ENCODE assay signal across 36 cellular contexts in genomic region chr21:15039607-15040299, GRCh38.
"Had no signal": no experiment of that assay in that cellular context is flagged by ENCODE, and none has a peak within 500 bp of the region (broad histone marks: within the 10 kb centered on the region; RNA-seq: fewer than 3 reads in every experiment).

No MANE protein-coding gene starts in this region.

- H3K4me3 ChIP-seq: adrenal gland, body of pancreas, breast epithelium had no signal

- H3K9me3 ChIP-seq: adrenal gland, body of pancreas, breast epithelium had no signal

- FAIRE-seq: astrocyte, colon, TTC549 had no signal

- DNase-seq: activated B cell treated with CpG ODN at 0.5 μM for 24 hours; activated CD4-positive, alpha-beta memory T cell treated with anti-CD3 and anti-CD28 coated beads for 36 hours; activated CD4-positive, alpha-beta T cell treated with anti-CD3 and anti-CD28 coated beads for 4 hours; activated CD4-positive, alpha-beta T cell treated with anti-CD3 and anti-CD28 coated beads, Interleukin-2, amount 10 ng/mL, durations not matched to agents 24 days and 14 days; activated CD4-positive, alpha-beta T cell treated with anti-CD3 and anti-CD28 coated beads, Interleukin-2, amount 50 U/mL, for 1 hour; activated CD4-positive, alpha-beta T cell treated with anti-CD3 and anti-CD28 coated beads, Interleukin-2, amount 50 U/mL, for 4 hours; activated CD4-positive, CD25-positive, alpha-beta regulatory T cell treated with anti-CD3 and anti-CD28 coated beads, Interleukin-2, amount 50 U/mL, for 72 hours; activated CD8-positive, alpha-beta memory T cell treated with anti-CD3 and anti-CD28 coated beads, Interleukin-2, amount 50 U/mL, for 4 hours; activated CD8-positive, alpha-beta T cell treated with anti-CD3 and anti-CD28 coated beads for 36 hours; activated effector memory CD4-positive, alpha-beta T cell treated with anti-CD3 and anti-CD28 coated beads, Interleukin-2, amount 50 U/mL, for 16 hours; activated gamma-delta T cell treated with Interleukin-2 at 50 U/mL for 16 hours; activated naive CD4-positive, alpha-beta T cell; activated naive CD4-positive, alpha-beta T cell treated with anti-CD3 and anti-CD28 coated beads for 36 hours; activated naive CD8-positive, alpha-beta T cell treated with anti-CD3 and anti-CD28 coated beads for 36 hours; activated T-cell treated with anti-CD3 and anti-CD28 coated beads for 4 hours; activated T-cell treated with anti-CD3 and anti-CD28 coated beads, Interleukin-2, amount 50 U/mL, for 1 hour; activated T-cell treated with anti-CD3 and anti-CD28 coated beads, Interleukin-2, amount 50 U/mL, for 4 hours; activated T-cell treated with anti-CD3 and anti-CD28 coated beads, Interleukin-2, amount 50 U/mL, for 72 hours; adrenal gland; amniotic stem cell; aorta; body of pancreas; brain microvascular endothelial cell; central memory CD4-positive, alpha-beta T cell; T-helper 2 cell; T-helper 9 cell had no signal

- H3K36me3 ChIP-seq: adrenal gland, breast epithelium had no signal

- H3K27ac ChIP-seq: adrenal gland, body of pancreas, brain microvascular endothelial cell, breast epithelium, VCaP had no signal

- H3K27ac Mint-ChIP-seq: activated B cell treated with CpG ODN at 0.5 μM for 24 hours; activated CD4-positive, alpha-beta memory T cell treated with anti-CD3 and anti-CD28 coated beads for 36 hours; activated CD4-positive, alpha-beta T cell treated with anti-CD3 and anti-CD28 coated beads, Interleukin-2, amount 10 ng/mL, durations not matched to agents 24 days and 14 days; activated CD8-positive, alpha-beta T cell treated with anti-CD3 and anti-CD28 coated beads for 36 hours; activated naive CD4-positive, alpha-beta T cell treated with anti-CD3 and anti-CD28 coated beads for 36 hours; activated naive CD4-positive, alpha-beta T cell treated with anti-CD3 and anti-CD28 coated beads, Interleukin-2, amount 50 U/mL, for 72 hours; activated naive CD8-positive, alpha-beta T cell treated with anti-CD3 and anti-CD28 coated beads for 36 hours; activated T-cell treated with anti-CD3 and anti-CD28 coated beads, Interleukin-2, amount 50 U/mL, for 72 hours; activated T-helper 1 cell treated with anti-CD3 and anti-CD28 coated beads, Interleukin-12 subunit alpha, Interleukin-12 subunit beta, Interleukin-2, Interleukin-4 antibody, amounts not matched to agents 30 ng/mL and 10 ng/mL and 1 ng/mL, durations not matched to agents 14 hours and 24 hours and 36 hours; activated T-helper 17 cell treated with anti-CD3 and anti-CD28 coated beads, Interleukin-2, amount 50 U/mL, for 72 hours; T-helper 1 cell treated with Interleukin-12 subunit alpha and Interleukin-12 subunit beta and Interleukin-4 antibody, amounts not matched to agents 30 μg/mL and 1 μg/mL, for 36 hours; T-helper 2 cell treated with Interferon-gamma antibody and Interleukin-4, amounts not matched to agents 5 μg/mL and 100 μg/mL, for 36 hours had no signal

- H3K4me3 Mint-ChIP-seq: activated B cell treated with CpG ODN at 0.5 μM for 24 hours; activated CD4-positive, alpha-beta memory T cell treated with anti-CD3 and anti-CD28 coated beads for 36 hours; activated CD4-positive, alpha-beta T cell treated with anti-CD3 and anti-CD28 coated beads, Interleukin-2, amount 10 ng/mL, durations not matched to agents 24 days and 14 days; activated CD8-positive, alpha-beta T cell treated with anti-CD3 and anti-CD28 coated beads for 36 hours; activated naive CD4-positive, alpha-beta T cell treated with anti-CD3 and anti-CD28 coated beads for 36 hours; activated naive CD8-positive, alpha-beta T cell treated with anti-CD3 and anti-CD28 coated beads for 36 hours; activated T-cell treated with anti-CD3 and anti-CD28 coated beads, Interleukin-2, amount 50 U/mL, for 4 hours; activated T-cell treated with anti-CD3 and anti-CD28 coated beads, Interleukin-2, amount 50 U/mL, for 72 hours; activated T-helper 1 cell treated with anti-CD3 and anti-CD28 coated beads, Interleukin-12 subunit alpha, Interleukin-12 subunit beta, Interleukin-2, Interleukin-4 antibody, amounts not matched to agents 30 ng/mL and 10 ng/mL and 1 ng/mL, durations not matched to agents 14 hours and 24 hours and 36 hours; activated T-helper 17 cell treated with anti-CD3 and anti-CD28 coated beads, Interleukin-2, amount 50 U/mL, for 72 hours; T-helper 1 cell treated with Interleukin-12 subunit alpha and Interleukin-12 subunit beta and Interleukin-4 antibody, amounts not matched to agents 30 μg/mL and 1 μg/mL, for 36 hours; T-helper 2 cell treated with Interferon-gamma antibody and Interleukin-4, amounts not matched to agents 5 μg/mL and 100 μg/mL, for 36 hours had no signal

- ATAC-seq: activated CD8-positive, alpha-beta T cell treated with anti-CD3 and anti-CD28 coated beads for 36 hours; activated naive CD4-positive, alpha-beta T cell treated with anti-CD3 and anti-CD28 coated beads, Interleukin-2, amount 50 U/mL, for 72 hours; activated T-cell treated with anti-CD3 and anti-CD28 coated beads, Interleukin-2, amount 50 U/mL, for 4 hours; activated T-cell treated with anti-CD3 and anti-CD28 coated beads, Interleukin-2, amount 50 U/mL, for 72 hours; activated T-helper 17 cell treated with anti-CD3 and anti-CD28 coated beads, Interleukin-2, amount 50 U/mL, for 72 hours; body of pancreas had no signal

- H3K4me1 ChIP-seq: breast epithelium had no signal

- H3K27me3 ChIP-seq: adrenal gland, body of pancreas, brain microvascular endothelial cell, breast epithelium had no signal

- H3K9me3 Mint-ChIP-seq: activated CD4-positive, alpha-beta memory T cell treated with anti-CD3 and anti-CD28 coated beads for 36 hours; activated CD4-positive, alpha-beta T cell treated with anti-CD3 and anti-CD28 coated beads, Interleukin-2, amount 10 ng/mL, durations not matched to agents 24 days and 14 days; activated T-helper 1 cell treated with anti-CD3 and anti-CD28 coated beads, Interleukin-12 subunit alpha, Interleukin-12 subunit beta, Interleukin-2, Interleukin-4 antibody, amounts not matched to agents 30 ng/mL and 10 ng/mL and 1 ng/mL, durations not matched to agents 14 hours and 24 hours and 36 hours; activated T-helper 17 cell treated with anti-CD3 and anti-CD28 coated beads, Interleukin-2, amount 50 U/mL, for 72 hours had no signal

- H3K4me1 Mint-ChIP-seq: activated T-helper 17 cell treated with anti-CD3 and anti-CD28 coated beads, Interleukin-2, amount 50 U/mL, for 72 hours had no signal
